33 cellular contexts compared by ENCODE assay signal in the genomic region with DNA sequence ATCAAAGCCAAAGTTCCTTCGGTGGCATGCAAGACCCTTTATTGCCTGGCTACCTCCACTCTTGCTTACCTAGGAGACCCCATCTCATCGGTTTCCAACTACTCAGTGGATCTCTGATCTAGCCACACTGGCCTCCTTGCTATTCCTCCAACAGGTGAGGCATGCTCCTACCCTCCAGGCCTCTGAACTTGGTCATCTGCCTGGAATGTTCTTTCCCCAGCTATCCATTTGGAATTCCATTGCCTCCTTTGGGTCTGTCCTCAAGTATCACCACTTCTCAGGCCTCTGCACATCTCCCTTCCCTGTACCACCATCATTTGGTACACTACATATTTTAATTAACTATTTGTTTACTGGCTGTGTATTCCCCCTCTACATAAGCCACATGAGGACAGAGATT. TPM values are rescaled to one million over a fixed set of nuclear protein-coding genes. Genes with fewer than 3 reads are reported as not detected.
"Had no signal": no experiment of that assay in that cellular context is flagged by ENCODE, and none has a peak within 500 bp of the region (broad histone marks: within the 10 kb centered on the region; RNA-seq: fewer than 3 reads in every experiment).

No MANE protein-coding gene starts in this region.

- H3K27ac Mint-ChIP-seq: activated B cell treated with CpG ODN at 0.5 μM for 24 hours; activated CD8-positive, alpha-beta T cell treated with anti-CD3 and anti-CD28 coated beads for 36 hours; activated naive CD4-positive, alpha-beta T cell treated with anti-CD3 and anti-CD28 coated beads for 36 hours; activated naive CD4-positive, alpha-beta T cell treated with anti-CD3 and anti-CD28 coated beads, Interleukin-2, amount 50 U/mL, for 72 hours; activated naive CD8-positive, alpha-beta T cell treated with anti-CD3 and anti-CD28 coated beads, Interleukin-2, amount 10 ng/mL, durations not matched to agents 7 days and 5 days; activated T-helper 17 cell treated with anti-CD3 and anti-CD28 coated beads, Interleukin-2, amount 50 U/mL, for 72 hours; brain; T-helper 17 cell; T-helper 2 cell treated with Interferon-gamma antibody and Interleukin-4, amounts not matched to agents 5 μg/mL and 100 μg/mL, for 36 hours had no signal

- DNase-seq: activated B cell treated with CpG ODN at 0.5 μM for 24 hours; activated CD4-positive, alpha-beta T cell treated with anti-CD3 and anti-CD28 coated beads for 48 hours; activated CD4-positive, alpha-beta T cell treated with anti-CD3 and anti-CD28 coated beads, Interleukin-2, amount 50 U/mL, for 1 hour; activated CD4-positive, alpha-beta T cell treated with anti-CD3 and anti-CD28 coated beads, Interleukin-2, amount 50 U/mL, for 48 hours; activated CD8-positive, alpha-beta memory T cell treated with anti-CD3 and anti-CD28 coated beads for 24 hours; activated CD8-positive, alpha-beta T cell treated with anti-CD3 and anti-CD28 coated beads for 36 hours; activated effector memory CD4-positive, alpha-beta T cell treated with Interleukin-2 at 50 U/mL for 16 hours; activated gamma-delta T cell treated with Interleukin-2 at 50 U/mL for 16 hours; activated naive CD4-positive, alpha-beta T cell treated with anti-CD3 and anti-CD28 coated beads for 36 hours; activated naive CD8-positive, alpha-beta T cell treated with anti-CD3 and anti-CD28 coated beads, Interleukin-2, amount 10 ng/mL, durations not matched to agents 7 days and 5 days; activated T-cell treated with anti-CD3 and anti-CD28 coated beads, Interleukin-2, amount 50 U/mL, for 4 hours; central memory CD4-positive, alpha-beta T cell; cerebellar nuclear complex; colonic mucosa; effector CD8-positive, alpha-beta T cell; foreskin melanocyte; T-helper 1 cell; T-helper 17 cell; T1000; WERI-Rb-1 had no signal

- H3K36me3 ChIP-seq: ascending aorta, breast epithelium, cardiac muscle cell, colonic mucosa had no signal

- H3K4me1 Mint-ChIP-seq: activated B cell treated with CpG ODN at 0.5 μM for 24 hours; activated naive CD8-positive, alpha-beta T cell treated with anti-CD3 and anti-CD28 coated beads, Interleukin-2, amount 10 ng/mL, durations not matched to agents 7 days and 5 days; activated T-helper 17 cell treated with anti-CD3 and anti-CD28 coated beads, Interleukin-2, amount 50 U/mL, for 72 hours had no signal

- H3K4me3 ChIP-seq: ascending aorta, breast epithelium, cardiac muscle cell, colonic mucosa, esophagus muscularis mucosa, gastroesophageal sphincter had no signal

- H3K27me3 ChIP-seq: ascending aorta, breast epithelium, cardiac muscle cell, colonic mucosa, esophagus muscularis mucosa, gastroesophageal sphincter had no signal

- H3K27ac ChIP-seq: ascending aorta, breast epithelium, cardiac muscle cell, colonic mucosa, esophagus muscularis mucosa, gastroesophageal sphincter, WERI-Rb-1 had no signal

- H3K4me3 Mint-ChIP-seq: activated B cell treated with CpG ODN at 0.5 μM for 24 hours; activated CD8-positive, alpha-beta T cell treated with anti-CD3 and anti-CD28 coated beads for 36 hours; activated naive CD4-positive, alpha-beta T cell treated with anti-CD3 and anti-CD28 coated beads for 36 hours; activated naive CD8-positive, alpha-beta T cell treated with anti-CD3 and anti-CD28 coated beads, Interleukin-2, amount 10 ng/mL, durations not matched to agents 7 days and 5 days; activated T-cell treated with anti-CD3 and anti-CD28 coated beads, Interleukin-2, amount 50 U/mL, for 4 hours; activated T-helper 17 cell treated with anti-CD3 and anti-CD28 coated beads, Interleukin-2, amount 50 U/mL, for 72 hours; brain; T-helper 17 cell; T-helper 2 cell treated with Interferon-gamma antibody and Interleukin-4, amounts not matched to agents 5 μg/mL and 100 μg/mL, for 36 hours had no signal

- H3K27me3 Mint-ChIP-seq: brain had no signal

- H3K4me1 ChIP-seq: ascending aorta, breast epithelium, colonic mucosa had no signal

- H3K9me3 ChIP-seq: ascending aorta, breast epithelium, colonic mucosa, esophagus muscularis mucosa, gastroesophageal sphincter had no signal

- H3K36me3 Mint-ChIP-seq: activated naive CD4-positive, alpha-beta T cell treated with anti-CD3 and anti-CD28 coated beads, Interleukin-2, amount 50 U/mL, for 72 hours; activated naive CD8-positive, alpha-beta T cell treated with anti-CD3 and anti-CD28 coated beads, Interleukin-2, amount 10 ng/mL, durations not matched to agents 7 days and 5 days had no signal

- H3K9me3 Mint-ChIP-seq: activated B cell treated with CpG ODN at 0.5 μM for 24 hours; activated CD8-positive, alpha-beta T cell treated with anti-CD3 and anti-CD28 coated beads for 36 hours; activated naive CD4-positive, alpha-beta T cell treated with anti-CD3 and anti-CD28 coated beads for 36 hours; activated naive CD4-positive, alpha-beta T cell treated with anti-CD3 and anti-CD28 coated beads, Interleukin-2, amount 50 U/mL, for 72 hours; activated naive CD8-positive, alpha-beta T cell treated with anti-CD3 and anti-CD28 coated beads, Interleukin-2, amount 10 ng/mL, durations not matched to agents 7 days and 5 days; activated T-cell treated with anti-CD3 and anti-CD28 coated beads, Interleukin-2, amount 50 U/mL, for 4 hours; activated T-helper 17 cell treated with anti-CD3 and anti-CD28 coated beads, Interleukin-2, amount 50 U/mL, for 72 hours; brain; T-helper 2 cell treated with Interferon-gamma antibody and Interleukin-4, amounts not matched to agents 5 μg/mL and 100 μg/mL, for 36 hours had no signal

RNA-seq across cellular contexts. Expression of a gene that starts 11.2 kb away (rescaled TPM):
- total RNA-seq: activated B cell treated with CpG ODN at 0.5 μM for 24 hours; activated CD8-positive, alpha-beta T cell treated with anti-CD3 and anti-CD28 coated beads for 36 hours; activated naive CD4-positive, alpha-beta T cell treated with anti-CD3 and anti-CD28 coated beads for 36 hours; activated naive CD4-positive, alpha-beta T cell treated with anti-CD3 and anti-CD28 coated beads, Interleukin-2, amount 50 U/mL, for 72 hours; activated naive CD8-positive, alpha-beta T cell treated with anti-CD3 and anti-CD28 coated beads, Interleukin-2, amount 10 ng/mL, durations not matched to agents 7 days and 5 days; activated T-cell treated with anti-CD3 and anti-CD28 coated beads, Interleukin-2, amount 50 U/mL, for 4 hours; activated T-helper 17 cell treated with anti-CD3 and anti-CD28 coated beads, Interleukin-2, amount 50 U/mL, for 72 hours; dermis microvascular lymphatic vessel endothelial cell; fibroblast of villous mesenchyme; glomerular endothelial cell; T-helper 17 cell had no signal
- polyA plus RNA-seq: fibroblast of lung had no signal
